24 cellular contexts compared by ENCODE assay signal in genomic region chr3:129038121-129038855, GRCh38. TPM values are rescaled to one million over a fixed set of nuclear protein-coding genes. Genes with fewer than 3 reads are reported as not detected.
"Had no signal": no experiment of that assay in that cellular context is flagged by ENCODE, and none has a peak within 500 bp of the region (broad histone marks: within the 10 kb centered on the region; RNA-seq: fewer than 3 reads in every experiment).

No MANE protein-coding gene starts in this region.

- H3K4me3 ChIP-seq: ascending aorta, esophagus muscularis mucosa, gastroesophageal sphincter, heart right ventricle, neural progenitor cell, ovary, thoracic aorta had no signal

- H3K9me3 ChIP-seq: ascending aorta, esophagus muscularis mucosa, gastroesophageal sphincter, ovary, thoracic aorta had no signal

- H3K9ac ChIP-seq: neural progenitor cell had no signal

- ATAC-seq: activated CD8-positive, alpha-beta T cell treated with anti-CD3 and anti-CD28 coated beads, Interleukin-2, amount 10 ng/mL, durations not matched to agents 7 days and 5 days; gastroesophageal sphincter; naive thymus-derived CD4-positive, alpha-beta T cell; stimulated activated naive B cell treated with anti-CD40 and anti-IgM and Interleukin-4, amounts not matched to agents 10 μg/mL and 1 μg/mL and 100 μg/mL, for 72 hours had no signal

- H2AFZ ChIP-seq: neural progenitor cell had no signal

- FAIRE-seq: endothelial cell of umbilical vein had no signal

- H3K4me2 ChIP-seq: neural progenitor cell had no signal

- H3K4me1 ChIP-seq: ascending aorta, neural progenitor cell had no signal

- H3K36me3 ChIP-seq: ascending aorta, neural progenitor cell, ovary, thoracic aorta had no signal

- DNase-seq: activated CD4-positive, alpha-beta T cell treated with anti-CD3 and anti-CD28 coated beads, Interleukin-2, amount 10 ng/mL, durations not matched to agents 7 days and 5 days; activated CD8-positive, alpha-beta T cell treated with anti-CD3 and anti-CD28 coated beads, Interleukin-2, amount 10 ng/mL, durations not matched to agents 7 days and 5 days; activated naive CD4-positive, alpha-beta T cell treated with anti-CD3 and anti-CD28 coated beads, Interleukin-2, amount 10 ng/mL, durations not matched to agents 7 days and 5 days; activated T-cell treated with anti-CD3 and anti-CD28 coated beads, Interleukin-2, amount 50 U/mL, for 24 hours; cortex of kidney; effector CD8-positive, alpha-beta T cell; heart right ventricle; immature natural killer cell; left ventricle myocardium superior; naive thymus-derived CD4-positive, alpha-beta T cell; stimulated activated naive B cell treated with anti-CD40 and anti-IgM and Interleukin-4, amounts not matched to agents 10 μg/mL and 1 μg/mL and 100 μg/mL, for 72 hours; T-helper 1 cell; T1000 had no signal

- H3K27me3 ChIP-seq: ascending aorta, esophagus muscularis mucosa, gastroesophageal sphincter, heart right ventricle, neural progenitor cell, ovary had no signal

- H3K27ac ChIP-seq: ascending aorta, esophagus muscularis mucosa, gastroesophageal sphincter, heart right ventricle, neural progenitor cell, ovary, thoracic aorta had no signal

RNA-seq across cellular contexts. Expression of gene GP9, which starts 22.3 kb away (rescaled TPM):
- total RNA-seq: activated CD4-positive, alpha-beta T cell treated with anti-CD3 and anti-CD28 coated beads, Interleukin-2, amount 10 ng/mL, durations not matched to agents 7 days and 5 days; activated CD8-positive, alpha-beta T cell treated with anti-CD3 and anti-CD28 coated beads, Interleukin-2, amount 10 ng/mL, durations not matched to agents 7 days and 5 days; activated T-helper 2 cell treated with anti-CD3 and anti-CD28 coated beads, Interferon-gamma antibody, Interleukin-2, Interleukin-4, amounts not matched to agents 10 μg/mL and 5 μg/mL and 100 μg/mL, durations not matched to agents 14 hours and 24 hours and 36 hours; ascending aorta; endothelial cell of umbilical vein; gastroesophageal sphincter; heart right ventricle; left ventricle myocardium superior; mucosa of gallbladder; ovary; pulmonary artery endothelial cell; thoracic aorta; ureter had no signal
- polyA plus RNA-seq: endothelial cell of umbilical vein; naive thymus-derived CD4-positive, alpha-beta T cell; ovary had no signal

RNA-seq across cellular contexts. Expression of gene CFAP92, which starts 44.4 kb away (rescaled TPM):
- total RNA-seq: activated T-helper 2 cell treated with anti-CD3 and anti-CD28 coated beads, Interferon-gamma antibody, Interleukin-2, Interleukin-4, amounts not matched to agents 10 μg/mL and 5 μg/mL and 100 μg/mL, durations not matched to agents 14 hours and 24 hours and 36 hours; ascending aorta had no signal
- polyA plus RNA-seq: immature natural killer cell had no signal
